In genomic region chr3:142649996-142650693, GRCh38 we compare ENCODE assay signal across 14 cellular contexts. TPM values are rescaled to one million over a fixed set of nuclear protein-coding genes. Genes with fewer than 3 reads are reported as not detected.
DNase-seq lines count a peak whose midpoint lies in the region; ATAC-seq and TF ChIP-seq lines count a peak whose summit lies in the region.
"Had no signal": no experiment of that assay in that cellular context is flagged by ENCODE, and none has a peak within 500 bp of the region (broad histone marks: within the 10 kb centered on the region; RNA-seq: fewer than 3 reads in every experiment).

No MANE protein-coding gene starts in this region.

- no peak for TF ChIP-seq CTCF in GM10266 (IDR thresholded peaks at IDR 0.05; ENCODE audit: control insufficient read depth, insufficient read depth, low read depth, missing control alignments)

- DNase-seq in DMS153 (lab: John Stamatoyannopoulos, UW) (peak; percentile 44), DMS153 treated with DMSO at 0.1 percent for 48 hours (lab: John Stamatoyannopoulos, UW; ENCODE audit: unreplicated experiment) (no peak), NCI-H2196 (lab: John Stamatoyannopoulos, UW; ENCODE audit: unreplicated experiment) (peak; percentile 57), dermis blood vessel endothelial cell (peak; percentile 4), sciatic nerve (ENCODE audit: low spot score) (no peak), NCI-H748 (lab: John Stamatoyannopoulos, UW; ENCODE audit: unreplicated experiment) (no peak), GM10266 (ENCODE audit: extremely low spot score) (no peak)
- DNase-seq: C1 segment of cervical spinal cord; cerebellar nuclear complex; NCI-H226; nucleus accumbens; spleen; stimulated activated naive CD8-positive, alpha-beta T cell treated with anti-CD3 and anti-CD28 coated beads, Interleukin-15, amount 100 ng/mL, for 72 hours had no signal

- intact Hi-C loops in sciatic nerve (cut with DNase I), result no loop called here

- ATAC-seq in sciatic nerve (peak; percentile 45), GM19395 (IDR thresholded peaks at IDR 0.05; ENCODE audit: unreplicated experiment) (no peak)
- ATAC-seq: stimulated activated naive CD8-positive, alpha-beta T cell treated with anti-CD3 and anti-CD28 coated beads, Interleukin-15, amount 100 ng/mL, for 72 hours had no signal

RNA-seq across cellular contexts. Expression of gene PLS1, which starts 54.0 kb away (rescaled TPM):
- total RNA-seq in dermis blood vessel endothelial cell, result 0.85 and 2.2 TPM in 2 replicates
- total RNA-seq in sciatic nerve, result 0.53 TPM

Comparison
In these comparisons a context has a peak if more than half of its experiments do, and no peak if none do; other contexts are left out.
1. DNase-seq: peak in DMS153 (single experiment), NCI-H2196 (single experiment) and dermis blood vessel endothelial cell (single experiment); none in DMS153 treated with DMSO at 0.1 percent for 48 hours (single experiment), sciatic nerve (single experiment), NCI-H748 (single experiment) and GM10266 (single experiment).